In genomic region chr2:8089596-8089995, GRCh38 we compare ENCODE assay signal across 19 cellular contexts.
DNase-seq lines count a peak whose midpoint lies in the region; ATAC-seq and TF ChIP-seq lines count a peak whose summit lies in the region.
"Had no signal": no experiment of that assay in that cellular context is flagged by ENCODE, and none has a peak within 500 bp of the region (broad histone marks: within the 10 kb centered on the region; RNA-seq: fewer than 3 reads in every experiment).

No MANE protein-coding gene starts in this region.

- no peak for TF ChIP-seq CTCF in astrocyte of the spinal cord (IDR thresholded peaks at IDR 0.05; ENCODE audit: low read depth, low read length)

- ATAC-seq in GM19467 (IDR thresholded peaks at IDR 0.05; ENCODE audit: unreplicated experiment) = no peak
- ATAC-seq: activated CD4-positive, alpha-beta T cell treated with anti-CD3 and anti-CD28 coated beads for 36 hours; GM12878; heart left ventricle had no signal

- H3K27ac ChIP-seq in ACC112 (ENCODE audit: low read depth, low read length) = peak overlapping the region; percentile 84; the same call in 1 of the 2 replicates
- H3K27ac ChIP-seq: coronary artery, heart left ventricle, SK-N-MC had no signal

- H3K27me3 ChIP-seq in ACC112 (ENCODE audit: insufficient read depth, low read length) = no peaks in the 10 kb centered on the region

- no peak overlapping the region for H2AFZ ChIP-seq in ACC112 (ENCODE audit: low read length, unreplicated experiment)

- no peaks in the 10 kb centered on the region for H3K36me3 ChIP-seq in ACC112 (ENCODE audit: insufficient read depth, low read length)
- H3K36me3 ChIP-seq: heart left ventricle had no signal

- H3K4me3 ChIP-seq in ACC112 (ENCODE audit: low read depth, low read length) = no peak overlapping the region
- H3K4me3 ChIP-seq in astrocyte of the spinal cord (ENCODE audit: low read depth, low read length) = no peak overlapping the region
- H3K4me3 ChIP-seq: coronary artery, GM12878, heart left ventricle, SK-N-MC had no signal

- DNase-seq in HT1080 (ENCODE audit: low read depth) = peak; percentile 10
- peak; percentile 46 for DNase-seq in astrocyte of the spinal cord (ENCODE audit: low read depth, low spot score)
- peak; percentile 26 for DNase-seq in iris pigment epithelial cell (ENCODE audit: low read depth)
- no peak for DNase-seq in medulla oblongata (ENCODE audit: extremely low spot score)
- no peak for DNase-seq in AML-193 (lab: John Stamatoyannopoulos, UW)
- no peak for DNase-seq in GM19240 (ENCODE audit: insufficient read length, low spot score)
- DNase-seq: activated CD4-positive, alpha-beta T cell treated with anti-CD3 and anti-CD28 coated beads for 36 hours; activated gamma-delta T cell treated with Interleukin-2 at 50 U/mL for 16 hours; aorta; heart left ventricle; NCI-H69; OCI-M1; retina; stimulated activated CD4-positive, alpha-beta T cell treated with anti-CD3 and anti-CD28 coated beads, Interleukin-2, amount 100 ng/mL, for 24 hours had no signal

- H3K79me2 ChIP-seq in ACC112 (ENCODE audit: control insufficient read depth, insufficient read depth, low read length, unreplicated experiment) = no peaks in the 10 kb centered on the region

- in situ Hi-C loops in astrocyte of the spinal cord (cut with HindIII; ENCODE audit: low sequenced_read_pairs) = no loop called here

- peaks cover 52% of the 10 kb centered on the region for H3K4me1 ChIP-seq in ACC112 (ENCODE audit: control insufficient read depth, insufficient read depth, low read length, unreplicated experiment)

Comparison
In these comparisons a context has a peak if more than half of its experiments do, and no peak if none do; other contexts are left out.
1. DNase-seq: peak in HT1080 (single experiment), astrocyte of the spinal cord (single experiment) and iris pigment epithelial cell (single experiment); none in medulla oblongata (single experiment), AML-193 (0 of 2) and GM19240 (single experiment).